ENCODE assay signal across 24 cellular contexts in genomic region chr18:78240091-78240490, GRCh38.
"Had no signal": no experiment of that assay in that cellular context is flagged by ENCODE, and none has a peak within 500 bp of the region (broad histone marks: within the 10 kb centered on the region; RNA-seq: fewer than 3 reads in every experiment).

No MANE protein-coding gene starts in this region.

- H3K27me3 Mint-ChIP-seq: activated CD4-positive, alpha-beta memory T cell treated with anti-CD3 and anti-CD28 coated beads, Interleukin-2, amount 10 ng/mL, durations not matched to agents 7 days and 5 days; activated CD4-positive, alpha-beta T cell treated with anti-CD3 and anti-CD28 coated beads, Interleukin-2, amount 10 ng/mL, durations not matched to agents 7 days and 5 days; central memory CD8-positive, alpha-beta T cell; dendritic cell treated with granulocyte-macrophage colony-stimulating factor and Interleukin-4, amounts not matched to agents 40 ng/mL and 50 ng/mL, for 4 days had no signal

- H3K27me3 ChIP-seq: brain microvascular endothelial cell, heart left ventricle had no signal

- H3K4me3 Mint-ChIP-seq: activated CD4-positive, alpha-beta memory T cell treated with anti-CD3 and anti-CD28 coated beads, Interleukin-2, amount 10 ng/mL, durations not matched to agents 7 days and 5 days; activated CD4-positive, alpha-beta T cell treated with anti-CD3 and anti-CD28 coated beads, Interleukin-2, amount 10 ng/mL, durations not matched to agents 7 days and 5 days; activated naive CD8-positive, alpha-beta T cell; activated T-cell treated with anti-CD3 and anti-CD28 coated beads, Interleukin-2, amount 50 U/mL, for 4 hours; activated T-helper 17 cell treated with anti-CD3 and anti-CD28 coated beads, Interleukin-2, amount 50 U/mL, for 72 hours; central memory CD8-positive, alpha-beta T cell; dendritic cell treated with granulocyte-macrophage colony-stimulating factor and Interleukin-4, amounts not matched to agents 40 ng/mL and 50 ng/mL, for 4 days; endodermal cell; WTC11 had no signal

- H3K27ac Mint-ChIP-seq: activated CD4-positive, alpha-beta memory T cell treated with anti-CD3 and anti-CD28 coated beads, Interleukin-2, amount 10 ng/mL, durations not matched to agents 7 days and 5 days; activated CD4-positive, alpha-beta T cell treated with anti-CD3 and anti-CD28 coated beads, Interleukin-2, amount 10 ng/mL, durations not matched to agents 7 days and 5 days; activated naive CD8-positive, alpha-beta T cell; activated T-helper 17 cell treated with anti-CD3 and anti-CD28 coated beads, Interleukin-2, amount 50 U/mL, for 72 hours; dendritic cell treated with granulocyte-macrophage colony-stimulating factor and Interleukin-4, amounts not matched to agents 40 ng/mL and 50 ng/mL, for 4 days; endodermal cell; WTC11 had no signal

- H3K27ac ChIP-seq: brain microvascular endothelial cell, coronary artery, dorsolateral prefrontal cortex had no signal

- H3K36me3 Mint-ChIP-seq: activated naive CD8-positive, alpha-beta T cell had no signal

- H3K9me3 ChIP-seq: heart left ventricle had no signal

- DNase-seq: activated CD4-positive, alpha-beta memory T cell treated with anti-CD3 and anti-CD28 coated beads, Interleukin-2, amount 10 ng/mL, durations not matched to agents 7 days and 5 days; activated CD4-positive, alpha-beta T cell treated with anti-CD3 and anti-CD28 coated beads, Interleukin-2, amount 10 ng/mL, durations not matched to agents 7 days and 5 days; activated CD4-positive, alpha-beta T cell treated with anti-CD3 and anti-CD28 coated beads, Interleukin-2, amount 50 U/mL, for 4 hours; activated effector memory CD4-positive, alpha-beta T cell treated with Interleukin-2 at 50 U/mL for 16 hours; activated gamma-delta T cell treated with Interleukin-2 at 50 U/mL for 16 hours; activated naive CD4-positive, alpha-beta T cell treated with anti-CD3 and anti-CD28 coated beads, Interleukin-2, amount 50 U/mL, for 16 hours; activated naive CD4-positive, alpha-beta T cell treated with Interleukin-2 at 50 U/mL for 16 hours; activated T-cell treated with anti-CD3 and anti-CD28 coated beads, Interleukin-2, amount 50 U/mL, for 4 hours; amniotic stem cell; anterior cingulate cortex; brain microvascular endothelial cell; dorsolateral prefrontal cortex; effector memory CD4-positive, alpha-beta T cell; foreskin fibroblast; glutamatergic neuron; heart left ventricle; T-helper 2 cell had no signal

- H3K4me3 ChIP-seq: coronary artery, dorsolateral prefrontal cortex, heart left ventricle had no signal

- H3K36me3 ChIP-seq: brain microvascular endothelial cell, heart left ventricle had no signal

- H3K4me1 Mint-ChIP-seq: activated CD4-positive, alpha-beta T cell treated with anti-CD3 and anti-CD28 coated beads, Interleukin-2, amount 10 ng/mL, durations not matched to agents 7 days and 5 days; central memory CD8-positive, alpha-beta T cell had no signal
